8 cellular contexts compared by ENCODE assay signal in the genomic region with DNA sequence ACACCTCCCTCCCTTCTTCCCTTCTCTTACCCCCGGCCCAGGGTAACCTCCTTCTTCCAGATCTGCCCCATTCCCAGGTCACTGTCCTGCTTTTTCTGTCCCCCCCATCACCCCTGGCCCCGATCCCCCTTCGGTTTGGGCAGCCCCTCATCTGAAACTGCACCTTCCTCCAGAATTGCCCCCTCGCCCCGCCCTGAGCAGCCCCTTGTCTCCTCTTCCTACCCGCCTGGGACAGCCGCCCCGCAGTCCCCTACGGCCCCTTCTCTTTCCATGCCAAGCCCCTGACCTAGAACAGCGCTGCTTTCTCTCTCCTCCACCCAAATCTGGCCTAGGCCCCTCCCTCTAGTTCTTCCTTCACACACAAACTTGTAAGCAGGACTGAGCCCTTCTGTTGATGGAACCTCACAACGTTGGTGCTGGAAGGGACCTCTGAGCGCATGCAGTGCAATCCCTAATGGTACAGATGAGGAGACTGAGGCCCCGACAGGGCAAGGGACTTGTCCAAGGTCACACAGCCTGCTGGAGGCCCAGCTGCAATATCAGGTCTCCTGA. TPM values are rescaled to one million over a fixed set of nuclear protein-coding genes. Genes with fewer than 3 reads are reported as not detected.
DNase-seq lines count a peak whose midpoint lies in the region; ATAC-seq, FAIRE-seq and TF ChIP-seq lines count a peak whose summit lies in the region.

No MANE protein-coding gene starts in this region.

- H4K20me1 ChIP-seq in GM23248 (ENCODE audit: insufficient read depth), result no peaks in the 10 kb centered on the region

- H3K27me3 ChIP-seq in GM23248 (replicated peaks; ENCODE audit: insufficient read depth) (no peaks in the 10 kb centered on the region), SJSA1 (replicated peaks) (no peaks in the 10 kb centered on the region)
- no peaks in the 10 kb centered on the region for H3K27me3 ChIP-seq in effector memory CD4-positive, alpha-beta T cell (replicated peaks; ENCODE audit: control insufficient read depth, insufficient read depth, low read length, poor library complexity, severe bottlenecking)

- H3F3A ChIP-seq in GM23248 (ENCODE audit: insufficient read depth), result peaks cover 12% of the 10 kb centered on the region

- H3K9me2 ChIP-seq in GM23248 (ENCODE audit: insufficient read depth), result no peaks in the 10 kb centered on the region

- H3K27me3 Mint-ChIP-seq in naive B cell, result no peaks in the 10 kb centered on the region

- H3K27ac ChIP-seq in GM23248 (peak overlapping the region; percentile 56), SJSA1 (no peak overlapping the region)
- peak overlapping the region; percentile 85 for H3K27ac ChIP-seq in effector memory CD4-positive, alpha-beta T cell (ENCODE audit: insufficient read depth, low read length, poor library complexity, severe bottlenecking)

- in situ Hi-C loops in GM23248 (cut with MboI), result no loop called here

- no peaks in the 10 kb centered on the region for H3K9me3 Mint-ChIP-seq in naive B cell

- H3K36me3 Mint-ChIP-seq in naive B cell, result no peaks in the 10 kb centered on the region

- H3K4me1 Mint-ChIP-seq in naive B cell, result peaks cover 46 to 51% (median 50%) of the 10 kb centered on the region in 3 donors

- H3K4me3 ChIP-seq in GM23248 (peak overlapping the region; percentile 79), SJSA1 (peak overlapping the region; percentile 81)
- H3K4me3 ChIP-seq in effector memory CD4-positive, alpha-beta T cell (ENCODE audit: insufficient read depth, low read depth, low read length, poor library complexity, severe bottlenecking), result peak overlapping the region; percentile 95

- no peak for FAIRE-seq in H54 (lab: Jason Lieb, UNC)

- peaks cover 47% of the 10 kb centered on the region for H3K79me2 ChIP-seq in GM23248 (ENCODE audit: insufficient read depth)

- H3K4me2 ChIP-seq in GM23248 (ENCODE audit: unreplicated experiment), result peak overlapping the region; percentile 85

- DNase-seq in GM23248 (peak; percentile 44), SJSA1 (ENCODE audit: low read depth in 1 of 2, low spot score in 2 of 2) (peak in 1 of 2 experiments; percentile 26), naive B cell (peak; percentile 11), epidermal melanocyte (ENCODE audit: insufficient read length, low spot score) (no peak), hippocampal formation (lab: John Stamatoyannopoulos, UW) (no peak), H54 (ENCODE audit: insufficient read length, low spot score) (no peak)
- no peak for DNase-seq in effector memory CD4-positive, alpha-beta T cell

- H3K9ac ChIP-seq in GM23248, result peak overlapping the region; percentile 85

- 6 to 12% methylated on average over 7 to 13 of the region's 13 CpGs for WGBS in GM23248 (ENCODE audit: low coverage in 1 of 2, low lambda C conversion rate in 2 of 2, missing lambda C conversion rate in 2 of 2), 2 experiments

- peak overlapping the region in 5 of 6 donors; percentile 72 to 93 (median 90) for H3K27ac Mint-ChIP-seq in naive B cell

- TF ChIP-seq POLR2A in H54 (IDR thresholded peaks at IDR 0.05; ENCODE audit: low read depth, low read length), result no peak

- H3K4me1 ChIP-seq in GM23248 (ENCODE audit: insufficient read depth) (peaks cover 20% of the 10 kb centered on the region), SJSA1 (replicated peaks) (peaks cover 22% of the 10 kb centered on the region)
- H3K4me1 ChIP-seq in effector memory CD4-positive, alpha-beta T cell (ENCODE audit: control insufficient read depth, insufficient read depth, low read length, poor library complexity, severe bottlenecking), result peaks cover 40% of the 10 kb centered on the region

- no peaks in the 10 kb centered on the region for H3K9me3 ChIP-seq in GM23248 (ENCODE audit: low read depth)
- no peaks in the 10 kb centered on the region for H3K9me3 ChIP-seq in SJSA1 (replicated peaks)
- H3K9me3 ChIP-seq in effector memory CD4-positive, alpha-beta T cell (ENCODE audit: control insufficient read depth, low read length), result no peaks in the 10 kb centered on the region

- ATAC-seq in naive B cell (ENCODE audit: low read depth in 2 of 2), result no peak
- ATAC-seq in GM18868 (IDR thresholded peaks at IDR 0.05; ENCODE audit: unreplicated experiment), result no peak

- peak overlapping the region; percentile 78 for H2AFZ ChIP-seq in GM23248

- peak overlapping the region; percentile 89 to 97 (median 94) for H3K4me3 Mint-ChIP-seq in naive B cell

- no peaks in the 10 kb centered on the region; the same call in 1 of the 2 replicates for H3K36me3 ChIP-seq in GM23248 (ENCODE audit: low read depth)
- peaks cover 20% of the 10 kb centered on the region for H3K36me3 ChIP-seq in SJSA1
- peaks cover 15% of the 10 kb centered on the region for H3K36me3 ChIP-seq in effector memory CD4-positive, alpha-beta T cell (ENCODE audit: control insufficient read depth, insufficient read depth, low read length)

RNA-seq across cellular contexts. Expression of a gene that starts 0.6 kb away (rescaled TPM):
- total RNA-seq in GM23248 (2014; rRNA removed; shearing (Covaris generic)), result 39.1 and 42.7 TPM in 2 replicates
- 40.7 and 41.4 TPM in 2 replicates for polyA plus RNA-seq in GM23248 (2016; fragmentation: Nextera tagmentation; extraction: Ambion mirVana)
- total RNA-seq in SJSA1 (2014; rRNA removed; shearing (Covaris generic)), result 63.4 and 78.4 TPM in 2 replicates
- polyA plus RNA-seq in naive B cell (ENCODE audit: low read depth in 6 of 6), result 10 to 100 TPM; 13.6 to 23.8 (median 14.5) TPM

RNA-seq across cellular contexts. Expression of a gene that starts 6.0 kb away (rescaled TPM):
- 44.2 and 51.1 TPM in 2 replicates for total RNA-seq in GM23248 (2014; rRNA removed; shearing (Covaris generic))
- 12.5 and 12.7 TPM in 2 replicates for polyA plus RNA-seq in GM23248 (2016; fragmentation: Nextera tagmentation; extraction: Ambion mirVana)
- 25.1 and 30.0 TPM in 2 replicates for total RNA-seq in SJSA1 (2014; rRNA removed; shearing (Covaris generic))
- 10 to 100 TPM; 10.6 to 23.5 (median 15.7) TPM for polyA plus RNA-seq in naive B cell (ENCODE audit: low read depth in 6 of 6)

RNA-seq across cellular contexts. Expression of a gene that starts 24.4 kb away (rescaled TPM):
- not detected in 2 replicates for total RNA-seq in GM23248 (2014; rRNA removed; shearing (Covaris generic))
- not detected in 2 replicates for polyA plus RNA-seq in GM23248 (2016; fragmentation: Nextera tagmentation; extraction: Ambion mirVana)
- total RNA-seq in SJSA1 (2014; rRNA removed; shearing (Covaris generic)), result 0.58 TPM in 1 of 2 replicates, not detected in the other
- polyA plus RNA-seq in naive B cell (ENCODE audit: low read depth in 6 of 6), result 1 to 10 TPM in 1 of 6 donors, under 1 TPM in 3, not detected in 2; 0.26 to 1.1 (median 0.28) TPM

RNA-seq across cellular contexts. Expression of a gene that starts 28.7 kb away (rescaled TPM):
- 83.1 and 100 TPM in 2 replicates for total RNA-seq in GM23248 (2014; rRNA removed; shearing (Covaris generic))
- polyA plus RNA-seq in GM23248 (2016; fragmentation: Nextera tagmentation; extraction: Ambion mirVana), result 171 and 175 TPM in 2 replicates
- total RNA-seq in SJSA1 (2014; rRNA removed; shearing (Covaris generic)), result 118 and 134 TPM in 2 replicates
- 100 to 1,000 TPM in 4 of 6 donors, 10 to 100 TPM in 2; 91.3 to 172 (median 103) TPM for polyA plus RNA-seq in naive B cell (ENCODE audit: low read depth in 6 of 6)

RNA-seq across cellular contexts. Expression of a gene that starts 29.0 kb away (rescaled TPM):
- total RNA-seq in GM23248 (2014; rRNA removed; shearing (Covaris generic)), result 124 and 129 TPM in 2 replicates
- polyA plus RNA-seq in GM23248 (2016; fragmentation: Nextera tagmentation; extraction: Ambion mirVana) (94.3 and 95.4 TPM in 2 replicates), naive B cell (ENCODE audit: low read depth in 6 of 6) (100 to 1,000 TPM in 1 of 6 donors, 10 to 100 TPM in 5; 88.7 to 121 (median 92.0) TPM)
- total RNA-seq in SJSA1 (2014; rRNA removed; shearing (Covaris generic)), result 109 and 118 TPM in 2 replicates

Comparison
In these comparisons a context has a peak if more than half of its experiments do, and no peak if none do; other contexts are left out.
1. DNase-seq: peak in GM23248 (single experiment) and naive B cell (single experiment); none in effector memory CD4-positive, alpha-beta T cell (0 of 3), epidermal melanocyte (single experiment), hippocampal formation (0 of 2) and H54 (single experiment).
2. Peak in every context shown above with its lines, with median percentiles within 50 percentile points of each other: H3K4me3 ChIP-seq.